12 cellular contexts compared by ENCODE assay signal in the genomic region with DNA sequence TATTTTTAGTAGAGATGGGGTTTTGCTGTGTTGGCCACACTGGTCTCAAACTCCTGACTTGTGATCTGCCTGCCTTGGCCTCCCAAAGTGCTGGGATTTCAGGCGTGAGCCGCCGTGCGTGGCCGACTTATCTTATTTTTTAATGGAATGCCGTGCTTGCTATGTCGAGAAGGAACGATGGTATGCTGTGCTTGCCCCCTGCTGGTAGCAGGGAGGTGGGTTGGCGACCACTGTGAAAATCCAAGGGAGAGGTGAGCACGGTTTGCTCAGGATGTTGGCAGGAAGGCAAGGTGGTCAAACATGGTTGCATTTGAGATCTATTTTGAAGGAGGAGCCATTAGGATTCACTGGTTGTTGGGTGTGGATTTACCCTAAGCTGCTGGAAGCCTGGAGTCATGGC. TPM values are rescaled to one million over a fixed set of nuclear protein-coding genes. Genes with fewer than 3 reads are reported as not detected.
A peak's percentile ranks its signal among the peaks of the same experiment; 100 is the strongest.
DNase-seq lines count a peak whose midpoint lies in the region; FAIRE-seq and TF ChIP-seq lines count a peak whose summit lies in the region.
"Had no signal": no experiment of that assay in that cellular context is flagged by ENCODE, and none has a peak within 500 bp of the region (broad histone marks: within the 10 kb centered on the region; RNA-seq: fewer than 3 reads in every experiment).

No MANE protein-coding gene starts in this region.

- H3K4ac ChIP-seq in H1 (replicated peaks; ENCODE audit: insufficient read length, low read depth, low read length): no peak overlapping the region

- H3K4me3 Mint-ChIP-seq in activated CD4-positive, alpha-beta T cell treated with anti-CD3 and anti-CD28 coated beads, Interleukin-2, amount 10 ng/mL, durations not matched to agents 24 days and 14 days: no peak overlapping the region

- intact Hi-C loops in activated CD4-positive, alpha-beta T cell treated with anti-CD3 and anti-CD28 coated beads, Interleukin-2, amount 10 ng/mL, durations not matched to agents 24 days and 14 days (cut with micrococcal nuclease): no loop called here
- intact Hi-C loops in tibial artery (cut with DNase I; ENCODE audit: low total_unique reads): no loop called here

- H2BK5ac ChIP-seq in H1 (ENCODE audit: low read depth, low read length): no peak overlapping the region

- peak; percentile 72 to 77 for TF ChIP-seq RAD21 in H1 (IDR thresholded peaks at IDR 0.05 in 1 of 2, conservative IDR thresholded peaks at IDR 0.05 in 1 of 2; ENCODE audit: low read depth in 2 of 2, low read length in 2 of 2)

- 0 out of 2 replicates have a peak overlapping the region, but pooled peaks have one; percentile 17 for H2AK5ac ChIP-seq in H1 (ENCODE audit: low read depth, low read length)

- H3K14ac ChIP-seq in H1 (ENCODE audit: insufficient read length): no peak overlapping the region

- no peak overlapping the region for H3K23ac ChIP-seq in H1 (ENCODE audit: insufficient read length)

- DNase-seq in activated CD4-positive, alpha-beta T cell treated with anti-CD3 and anti-CD28 coated beads, Interleukin-2, amount 10 ng/mL, durations not matched to agents 24 days and 14 days: peak; percentile 57
- DNase-seq in activated CD4-positive, alpha-beta T cell treated with anti-CD3 and anti-CD28 coated beads, Interleukin-2, amount 50 U/mL, for 1 hour: no peak
- DNase-seq in NB4 (ENCODE audit: low read depth) (peak; percentile 30), H1 (ENCODE audit: low read depth in 1 of 2, low spot score in 2 of 2) (peak; percentile 36 to 71), tibial nerve (ENCODE audit: low spot score in 2 of 2) (no peak), cortex of kidney (lab: John Stamatoyannopoulos, UW) (no peak), tibial artery (no peak)
- DNase-seq: amygdala, kidney glomerular epithelial cell, SW 1271 had no signal

- TF ChIP-seq POLR2A in NB4 (IDR thresholded peaks at IDR 0.05; ENCODE audit: extremely low read depth, insufficient read length) (no peak), H1 (IDR thresholded peaks at IDR 0.05; ENCODE audit: control extremely low read depth in 1 of 2, low read depth in 2 of 2, low read length in 2 of 2) (no peak), tibial nerve (IDR thresholded peaks at IDR 0.05) (no peak)

- FAIRE-seq in H1 (lab: Jason Lieb, UNC): no peak

- no peaks in the 10 kb centered on the region; a peak in 1 of 7 replicates for H3K27me3 ChIP-seq in H1 (replicated peaks in 1 of 4; ENCODE audit: control insufficient read depth in 3 of 4, extremely low read depth in 1 of 4, insufficient read depth in 3 of 4, low read length in 3 of 4)
- H3K27me3 ChIP-seq in parathyroid adenoma (ENCODE audit: control insufficient read depth, insufficient read depth, low read length): no peaks in the 10 kb centered on the region
- H3K27me3 ChIP-seq in tibial nerve: no peaks in the 10 kb centered on the region
- H3K27me3 ChIP-seq in tibial artery: peaks cover 0 to 36% of the 10 kb centered on the region in 2 donors
- H3K27me3 ChIP-seq: BLaER1 treated with 17β-estradiol and CSF1 and Interleukin-3, amounts not matched to agents 10 nM and 100 nM had no signal

- no peak overlapping the region for H2AFZ ChIP-seq in H1 (ENCODE audit: low read length)
- H2AFZ ChIP-seq in parathyroid adenoma: no peak overlapping the region

- POLR2A ChIA-PET in H1 (lab: Charles Lee; ENCODE audit: partially characterized antibody): interaction anchor here (1.1 kb wide), 2 partner anchors 10 to 47 kb away, joined by 4 read pairs; no protein-coding TSS in a partner anchor

- no peaks in the 10 kb centered on the region for H3K9me3 Mint-ChIP-seq in activated CD4-positive, alpha-beta T cell treated with anti-CD3 and anti-CD28 coated beads, Interleukin-2, amount 10 ng/mL, durations not matched to agents 24 days and 14 days

- H3K9ac ChIP-seq in H1 (replicated peaks in 1 of 4; ENCODE audit: extremely low read depth in 1 of 4, low read depth in 3 of 4, low read length in 3 of 4) (no peak overlapping the region), parathyroid adenoma (no peak overlapping the region)
- H3K9ac ChIP-seq: BLaER1 treated with 17β-estradiol and CSF1 and Interleukin-3, amounts not matched to agents 10 nM and 100 nM had no signal

- H3K56ac ChIP-seq in H1 (replicated peaks; ENCODE audit: insufficient read length, low read depth, low read length): no peak overlapping the region

- H3K9me3 ChIP-seq in H1 (ENCODE audit: insufficient read depth in 2 of 2, low read depth in 1 of 2, low read length in 1 of 2) (no peaks in the 10 kb centered on the region), parathyroid adenoma (ENCODE audit: control insufficient read depth, low read length) (no peaks in the 10 kb centered on the region), tibial nerve (no peaks in the 10 kb centered on the region), tibial artery (no peaks in the 10 kb centered on the region)
- H3K9me3 ChIP-seq: BLaER1 treated with 17β-estradiol and CSF1 and Interleukin-3, amounts not matched to agents 10 nM and 100 nM had no signal

- H4K5ac ChIP-seq in H1 (ENCODE audit: insufficient read length, low read depth, low read length): no peak overlapping the region

- 84% methylated on average over 10 of the region's 10 CpGs; no CpG with 5 or more reads in 1 of the 2 experiments for WGBS in H1 (ENCODE audit: extremely low coverage in 1 of 2, insufficient coverage in 1 of 2, insufficient read length in 1 of 2, insufficient replicate concordance in 2 of 2, low coverage in 1 of 2, low lambda C conversion rate in 2 of 2, missing lambda C conversion rate in 1 of 2), 2 experiments
- 64 to 76% methylated on average over 10 of the region's 10 CpGs for WGBS in tibial nerve, 2 donors

- H3K79me2 ChIP-seq in H1 (ENCODE audit: control insufficient read depth in 1 of 2, insufficient read depth in 2 of 2, low read length in 2 of 2): no peaks in the 10 kb centered on the region
- no peaks in the 10 kb centered on the region for H3K79me2 ChIP-seq in parathyroid adenoma

- CTCF ChIA-PET in H1 (lab: Charles Lee; ENCODE audit: partially characterized antibody): interaction anchor here (0.6 to 7.5 kb wide), 6 partner anchors 7 to 97 kb away, joined by 3 to 52 read pairs (median 5); no protein-coding TSS in a partner anchor

- H4K91ac ChIP-seq in H1 (replicated peaks; ENCODE audit: insufficient read length, low read length): no peak overlapping the region

- H3K4me2 ChIP-seq in H1 (ENCODE audit: insufficient read depth in 1 of 2, low read depth in 2 of 2, low read length in 2 of 2) (no peak overlapping the region), parathyroid adenoma (ENCODE audit: low read length) (no peak overlapping the region)
- H3K4me2 ChIP-seq: BLaER1 treated with 17β-estradiol and CSF1 and Interleukin-3, amounts not matched to agents 10 nM and 100 nM had no signal

- TF ChIP-seq CTCF in NB4 (IDR thresholded peaks at IDR 0.05; ENCODE audit: low read depth, low read length) (peak; percentile 41), H1 (IDR thresholded peaks at IDR 0.05; ENCODE audit: control extremely low read depth in 1 of 3, insufficient read depth in 1 of 3, low read depth in 1 of 3, low read length in 3 of 3) (peak; percentile 57 to 74 (median 69)), parathyroid adenoma (IDR thresholded peaks at IDR 0.05) (peak; percentile 51), tibial nerve (IDR thresholded peaks at IDR 0.05) (peak in 1 of 5 experiments; percentile 6), tibial artery (IDR thresholded peaks at IDR 0.05) (peak in 1 of 2 experiments; percentile 11)

- H3K27ac Mint-ChIP-seq in activated CD4-positive, alpha-beta T cell treated with anti-CD3 and anti-CD28 coated beads, Interleukin-2, amount 10 ng/mL, durations not matched to agents 24 days and 14 days: no peak overlapping the region

- TF ChIP-seq EP300 in H1 (IDR thresholded peaks at IDR 0.05; ENCODE audit: borderline replicate concordance in 1 of 2, low read depth in 2 of 2, low read length in 2 of 2) (no peak), tibial nerve (IDR thresholded peaks at IDR 0.05) (no peak)

- no peak overlapping the region for H3K27ac ChIP-seq in H1 (ENCODE audit: low read depth, low read length)
- no peak overlapping the region for H3K27ac ChIP-seq in parathyroid adenoma
- H3K27ac ChIP-seq in tibial nerve: no peak overlapping the region
- no peak overlapping the region for H3K27ac ChIP-seq in tibial artery
- H3K27ac ChIP-seq: BLaER1 treated with 17β-estradiol and CSF1 and Interleukin-3, amounts not matched to agents 10 nM and 100 nM had no signal

- H3K4me3 ChIP-seq in NB4 (ENCODE audit: low read depth, low read length): no peak overlapping the region
- H3K4me3 ChIP-seq in H1 (ENCODE audit: extremely low read depth in 1 of 4, insufficient read depth in 2 of 4, low read depth in 3 of 4, low read length in 4 of 4): no peak overlapping the region
- no peak overlapping the region for H3K4me3 ChIP-seq in parathyroid adenoma (ENCODE audit: low read depth, low read length)
- H3K4me3 ChIP-seq in tibial nerve: no peak overlapping the region
- no peak overlapping the region for H3K4me3 ChIP-seq in tibial artery
- H3K4me3 ChIP-seq: BLaER1 treated with 17β-estradiol and CSF1 and Interleukin-3, amounts not matched to agents 10 nM and 100 nM had no signal

- H2BK120ac ChIP-seq in H1 (replicated peaks; ENCODE audit: low read depth, low read length): no peak overlapping the region

- H3K27me3 Mint-ChIP-seq in activated CD4-positive, alpha-beta T cell treated with anti-CD3 and anti-CD28 coated beads, Interleukin-2, amount 10 ng/mL, durations not matched to agents 24 days and 14 days: peaks cover 3% of the 10 kb centered on the region

- no peaks in the 10 kb centered on the region for H4K20me1 ChIP-seq in H1 (replicated peaks in 1 of 2; ENCODE audit: control insufficient read depth in 1 of 2, insufficient read depth in 2 of 2, low read length in 2 of 2)
- H4K20me1 ChIP-seq: BLaER1 treated with 17β-estradiol and CSF1 and Interleukin-3, amounts not matched to agents 10 nM and 100 nM had no signal

- H3K23me2 ChIP-seq in H1 (ENCODE audit: low read depth, low read length): peaks cover 3% of the 10 kb centered on the region; the same call in 1 of the 2 replicates

- H2BK15ac ChIP-seq in H1 (ENCODE audit: low read length): peak overlapping the region; percentile 98; the same call in 1 of the 2 replicates

- H3K4me1 ChIP-seq in H1 (replicated peaks in 1 of 4; ENCODE audit: control insufficient read depth in 3 of 4, insufficient read depth in 4 of 4, low read length in 3 of 4): no peaks in the 10 kb centered on the region; a peak in 1 of 7 replicates
- no peaks in the 10 kb centered on the region for H3K4me1 ChIP-seq in parathyroid adenoma
- peaks cover 0 to 14% (median 0%) of the 10 kb centered on the region in 4 donors for H3K4me1 ChIP-seq in tibial nerve
- H3K4me1 ChIP-seq in tibial artery: no peaks in the 10 kb centered on the region

- no peaks in the 10 kb centered on the region for H3K79me1 ChIP-seq in H1 (ENCODE audit: low read depth, low read length)

- H3K36me3 ChIP-seq in H1 (ENCODE audit: control insufficient read depth in 2 of 4, insufficient read depth in 4 of 4, low read length in 3 of 4) (no peaks in the 10 kb centered on the region), parathyroid adenoma (ENCODE audit: control insufficient read depth, insufficient read depth, low read length) (no peaks in the 10 kb centered on the region), tibial nerve (no peaks in the 10 kb centered on the region), tibial artery (no peaks in the 10 kb centered on the region)
- H3K36me3 ChIP-seq: BLaER1 treated with 17β-estradiol and CSF1 and Interleukin-3, amounts not matched to agents 10 nM and 100 nM had no signal

- no peak overlapping the region; the same call in 1 of the 2 replicates for H2BK20ac ChIP-seq in H1 (ENCODE audit: low read length)

- H4K8ac ChIP-seq in H1 (ENCODE audit: extremely low read depth, insufficient read depth, low read length): no peak overlapping the region; the same call in 1 of the 2 replicates

- H3K18ac ChIP-seq in H1 (ENCODE audit: extremely low read depth, low read length): peak overlapping the region; percentile 32; the same call in 1 of the 2 replicates

- peak overlapping the region; percentile 80; the same call in 1 of the 2 replicates for H2BK12ac ChIP-seq in H1 (ENCODE audit: low read depth, low read length)

- H3K36me3 Mint-ChIP-seq in activated CD4-positive, alpha-beta T cell treated with anti-CD3 and anti-CD28 coated beads, Interleukin-2, amount 10 ng/mL, durations not matched to agents 24 days and 14 days (ENCODE audit: low read depth): no peaks in the 10 kb centered on the region

- no peaks in the 10 kb centered on the region for H3K4me1 Mint-ChIP-seq in activated CD4-positive, alpha-beta T cell treated with anti-CD3 and anti-CD28 coated beads, Interleukin-2, amount 10 ng/mL, durations not matched to agents 24 days and 14 days

RNA-seq across cellular contexts. Expression of a gene that starts 45.8 kb away (rescaled TPM):
- 225 and 234 TPM in 2 replicates for total RNA-seq in activated CD4-positive, alpha-beta T cell treated with anti-CD3 and anti-CD28 coated beads, Interleukin-2, amount 10 ng/mL, durations not matched to agents 24 days and 14 days
- 454 and 455 TPM in 2 replicates for total RNA-seq in H1 (2021; fragmentation: NEBNext Ultra II Directional; extraction: Animal tissue kit (Norgen Biotek cat#: 25700))
- polyA plus RNA-seq in H1 (2011; rRNA removed): 229 and 389 TPM in 2 replicates
- polyA plus RNA-seq in H1 (2011; cell fraction: cytosol; rRNA removed): 208 TPM
- polyA plus RNA-seq in H1 (2011; cell fraction: nucleus; rRNA removed): 390 TPM
- polyA plus RNA-seq in H1 (2012, experiment 1 of 2): 308 to 381 TPM (median 333 TPM) in 4 replicates
- 197 TPM for polyA plus RNA-seq in H1 (2012, experiment 2 of 2)
- polyA plus RNA-seq in H1 (2013, experiment 1 of 2): 230 TPM
- 221 TPM for polyA plus RNA-seq in H1 (2013, experiment 2 of 2)
- 172 and 251 TPM in 2 replicates for polyA minus RNA-seq in H1 (2011; rRNA and poly(A)+ RNA removed)
- polyA minus RNA-seq in H1 (2011; cell fraction: cytosol; rRNA and poly(A)+ RNA removed): 193 TPM
- polyA minus RNA-seq in H1 (2011; cell fraction: nucleus; rRNA and poly(A)+ RNA removed): 82.4 TPM
- total RNA-seq in tibial nerve: 10 to 100 TPM; 27.1 to 44.1 (median 30.1) TPM

RNA-seq across cellular contexts. Expression of a gene that starts 54.2 kb away (rescaled TPM):
- not detected in 2 replicates for total RNA-seq in activated CD4-positive, alpha-beta T cell treated with anti-CD3 and anti-CD28 coated beads, Interleukin-2, amount 10 ng/mL, durations not matched to agents 24 days and 14 days
- total RNA-seq in H1 (2021; fragmentation: NEBNext Ultra II Directional; extraction: Animal tissue kit (Norgen Biotek cat#: 25700)): 38.0 and 39.6 TPM in 2 replicates
- polyA plus RNA-seq in H1 (2011; rRNA removed): 33.6 and 55.3 TPM in 2 replicates
- polyA plus RNA-seq in H1 (2011; cell fraction: cytosol; rRNA removed): 43.2 TPM
- 171 TPM for polyA plus RNA-seq in H1 (2011; cell fraction: nucleus; rRNA removed)
- polyA plus RNA-seq in H1 (2012, experiment 1 of 2): 23.6 to 37.7 TPM (median 33.8 TPM) in 4 replicates
- polyA plus RNA-seq in H1 (2012, experiment 2 of 2): 27.2 TPM
- 17.0 TPM for polyA plus RNA-seq in H1 (2013, experiment 1 of 2)
- polyA plus RNA-seq in H1 (2013, experiment 2 of 2): 16.9 TPM
- 46.7 and 47.4 TPM in 2 replicates for polyA minus RNA-seq in H1 (2011; rRNA and poly(A)+ RNA removed)
- polyA minus RNA-seq in H1 (2011; cell fraction: cytosol; rRNA and poly(A)+ RNA removed): 33.8 TPM
- polyA minus RNA-seq in H1 (2011; cell fraction: nucleus; rRNA and poly(A)+ RNA removed): 74.8 TPM
- 10 to 100 TPM; 38.5 to 73.8 (median 41.7) TPM for total RNA-seq in tibial nerve

Comparison
In these comparisons a context has a peak if more than half of its experiments do, and no peak if none do; other contexts are left out.
1. DNase-seq: peak in activated CD4-positive, alpha-beta T cell treated with anti-CD3 and anti-CD28 coated beads, Interleukin-2, amount 10 ng/mL, durations not matched to agents 24 days and 14 days (single experiment), NB4 (single experiment) and H1 (2 of 2); none in activated CD4-positive, alpha-beta T cell treated with anti-CD3 and anti-CD28 coated beads, Interleukin-2, amount 50 U/mL, for 1 hour (single experiment), tibial nerve (0 of 2), cortex of kidney (single experiment) and tibial artery (0 of 2).
2. RNA of a gene that starts 54.2 kb away (total RNA-seq): 38.5 to 73.8 TPM in tibial nerve and 38.0 to 39.6 TPM in H1; not detected in activated CD4-positive, alpha-beta T cell treated with anti-CD3 and anti-CD28 coated beads, Interleukin-2, amount 10 ng/mL, durations not matched to agents 24 days and 14 days; every median in the first group is over 10 times any median in the second.